Comparison of ENCODE assay signal across 10 cellular contexts in the genomic region with DNA sequence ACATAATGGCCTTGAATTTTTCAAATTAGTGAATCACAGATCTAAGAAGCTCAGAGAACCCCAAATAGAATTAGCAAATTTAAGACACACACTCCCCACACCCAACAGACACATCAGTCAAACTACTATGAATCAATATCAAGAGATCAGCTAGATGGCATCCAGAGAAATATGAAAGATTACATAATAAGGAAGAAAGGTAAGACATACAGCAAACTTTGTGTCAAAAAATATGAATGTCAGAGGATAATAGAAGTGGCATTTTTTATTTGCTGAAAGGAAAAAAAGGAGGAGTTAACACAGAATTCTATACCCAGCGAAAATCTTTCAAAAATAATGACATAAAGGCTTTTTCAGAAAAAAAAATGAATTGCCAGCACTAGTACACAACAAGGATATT.
"Had no signal": no experiment of that assay in that cellular context is flagged by ENCODE, and none has a peak within 500 bp of the region (broad histone marks: within the 10 kb centered on the region; RNA-seq: fewer than 3 reads in every experiment).

No MANE protein-coding gene starts in this region.

- H3K9ac ChIP-seq: KMS-11 had no signal

- DNase-seq: H9, HCEC 1CT, HFFc6, IMR-90, KBM-7 had no signal

- FAIRE-seq: H1, H54 had no signal

- H3K4me2 ChIP-seq: GM23338, KMS-11 had no signal

- H3K4me3 ChIP-seq: GM23338 had no signal

- H3K27ac ChIP-seq: HL-60, KMS-11 had no signal

- ATAC-seq: GM23338 had no signal

- H2AFZ ChIP-seq: GM23338 had no signal
